Comparison of ENCODE assay signal across 8 cellular contexts in the genomic region with DNA sequence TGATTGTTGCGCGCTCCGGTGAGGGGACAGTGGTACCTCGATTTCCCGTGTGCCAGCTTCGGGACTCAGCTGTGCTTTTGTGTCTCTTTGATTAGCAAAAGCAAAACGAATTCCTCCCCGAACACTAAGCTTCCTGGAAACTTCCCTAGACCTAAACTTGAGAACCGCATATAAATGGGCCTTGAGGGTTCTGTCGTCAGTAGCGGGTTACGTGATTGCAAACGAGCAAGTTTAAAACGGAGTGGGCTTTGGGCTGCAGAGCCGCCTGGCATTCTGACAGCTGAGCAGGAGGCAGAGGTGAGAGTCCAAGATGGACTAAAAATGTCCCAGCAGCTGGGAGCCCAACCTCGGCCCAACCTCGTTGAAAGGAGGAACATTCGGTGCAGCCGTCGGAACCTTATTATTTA. TPM values are rescaled to one million over a fixed set of nuclear protein-coding genes. Genes with fewer than 3 reads are reported as not detected.
DNase-seq lines count a peak whose midpoint lies in the region; ATAC-seq and TF ChIP-seq lines count a peak whose summit lies in the region.

No MANE protein-coding gene starts in this region.

- TF ChIP-seq CTCF in SK-N-SH (IDR thresholded peaks at IDR 0.05) (no peak), dorsolateral prefrontal cortex (IDR thresholded peaks at IDR 0.05 in 54 of 56, conservative IDR thresholded peaks at IDR 0.05 in 2 of 56; ENCODE audit: low read depth in 1 of 56, partially characterized antibody in 56 of 56) (no peak), lower lobe of right lung (IDR thresholded peaks at IDR 0.05) (no peak), thoracic aorta (IDR thresholded peaks at IDR 0.05) (no peak)

- H3K4me1 ChIP-seq in BLaER1, result peaks cover 42% of the 10 kb centered on the region
- H3K4me1 ChIP-seq in SK-N-SH (ENCODE audit: control insufficient read depth in 1 of 2, insufficient read depth in 2 of 2, low read depth in 1 of 2, low read length in 1 of 2), result peaks cover 15 to 24% of the 10 kb centered on the region in 2 experiments; a peak in 3 of 4 replicates
- peaks cover 38% of the 10 kb centered on the region for H3K4me1 ChIP-seq in lower lobe of right lung
- peaks cover 28 to 61% of the 10 kb centered on the region in 2 donors for H3K4me1 ChIP-seq in thoracic aorta (ENCODE audit: control insufficient read depth in 1 of 2, low read depth in 2 of 2)

- intact Hi-C loops in dorsolateral prefrontal cortex (cut with DNase I), result loop anchor here in 1 of 2 donors (10.0 kb wide), 1 partner anchor 573 kb away; a partner anchor contains a TSS
- intact Hi-C loops in lower lobe of right lung (cut with DNase I), result no loop called here

- H3K27ac ChIP-seq in BLaER1 (peak overlapping the region; percentile 93), SK-N-SH (ENCODE audit: low read depth in 2 of 2, low read length in 1 of 2) (peak overlapping the region in 1 of 2 experiments; percentile 73; a peak in 3 of 4 replicates), dorsolateral prefrontal cortex (peak overlapping the region; percentile 79 to 100 (median 96)), lower lobe of right lung (peak overlapping the region; percentile 94), thoracic aorta (peak overlapping the region; percentile 84 to 96)

- peak overlapping the region; percentile 75; the same call in 1 of the 2 replicates for H2AFZ ChIP-seq in SK-N-SH (ENCODE audit: low read depth)

- H3K9me3 ChIP-seq in BLaER1 (no peaks in the 10 kb centered on the region), SK-N-SH (no peaks in the 10 kb centered on the region), lower lobe of right lung (no peaks in the 10 kb centered on the region), thoracic aorta (no peaks in the 10 kb centered on the region)

- H3K4me3 ChIP-seq in BLaER1 (peak overlapping the region; percentile 83), SK-N-SH (ENCODE audit: low read depth in 2 of 2, low read length in 1 of 2) (peak overlapping the region; percentile 83 to 89), dorsolateral prefrontal cortex (peak overlapping the region; percentile 38 to 93 (median 84)), lower lobe of right lung (peak overlapping the region; percentile 69), thoracic aorta (peak overlapping the region; percentile 75)

- peak; percentile 17 for DNase-seq in SK-N-SH
- peak in 6 of 10 donors; percentile 21 to 44 (median 28) for DNase-seq in dorsolateral prefrontal cortex
- DNase-seq in lower lobe of right lung, result peak; percentile 58
- DNase-seq in thoracic aorta (ENCODE audit: low spot score), result no peak
- DNase-seq in NCI-H82 (lab: John Stamatoyannopoulos, UW), result no peak

- 22% methylated on average over 20 of the region's 20 CpGs for WGBS in SK-N-SH (ENCODE audit: low lambda C conversion rate)

- no peak for TF ChIP-seq RAD21 in SK-N-SH (IDR thresholded peaks at IDR 0.05; ENCODE audit: low read length)

- H4K20me1 ChIP-seq in BLaER1, result peaks cover 51% of the 10 kb centered on the region
- H4K20me1 ChIP-seq in SK-N-SH (ENCODE audit: insufficient read depth), result no peaks in the 10 kb centered on the region

- TF ChIP-seq EP300 in SK-N-SH (IDR thresholded peaks at IDR 0.05; ENCODE audit: borderline replicate concordance in 1 of 2, low read depth in 1 of 2, low read length in 1 of 2), result no peak

- H3F3A ChIP-seq in SK-N-SH (replicated peaks; ENCODE audit: insufficient read depth), result peaks cover 14% of the 10 kb centered on the region

- H3K27me3 ChIP-seq in BLaER1, result peaks cover 98% of the 10 kb centered on the region
- H3K27me3 ChIP-seq in SK-N-SH (ENCODE audit: insufficient read depth), result no peaks in the 10 kb centered on the region
- no peaks in the 10 kb centered on the region for H3K27me3 ChIP-seq in dorsolateral prefrontal cortex
- H3K27me3 ChIP-seq in lower lobe of right lung (ENCODE audit: low read depth), result no peaks in the 10 kb centered on the region
- H3K27me3 ChIP-seq in thoracic aorta (replicated peaks; ENCODE audit: insufficient read depth), result no peaks in the 10 kb centered on the region

- H3K9me2 ChIP-seq in SK-N-SH, result no peaks in the 10 kb centered on the region

- H3K79me2 ChIP-seq in SK-N-SH (ENCODE audit: insufficient read depth), result peaks cover 46% of the 10 kb centered on the region

- H3K9ac ChIP-seq in BLaER1 (peak overlapping the region; percentile 89), SK-N-SH (peak overlapping the region; percentile 87)

- H3K36me3 ChIP-seq in BLaER1 (no peaks in the 10 kb centered on the region), SK-N-SH (replicated peaks in 1 of 2; ENCODE audit: control insufficient read depth in 1 of 2, insufficient read depth in 2 of 2, low read length in 1 of 2) (peaks cover 0 to 11% of the 10 kb centered on the region in 2 experiments), lower lobe of right lung (no peaks in the 10 kb centered on the region), thoracic aorta (no peaks in the 10 kb centered on the region)

- POLR2A ChIA-PET in SK-N-SH (lab: Yijun Ruan, JAX), result interaction anchor here (0.9 kb wide), 1 partner anchor 490 kb away, joined by 3 read pairs; no protein-coding TSS in a partner anchor

- H3K4me2 ChIP-seq in BLaER1, result peak overlapping the region; percentile 82
- peak overlapping the region; percentile 97 for H3K4me2 ChIP-seq in SK-N-SH

- ATAC-seq in GM21717 (IDR thresholded peaks at IDR 0.05; ENCODE audit: unreplicated experiment) (peak; percentile 5), lower lobe of right lung (peak; percentile 3 to 27), thoracic aorta (ENCODE audit: insufficient number of reproducible peaks, low FRiP score, low read depth) (peak; percentile 1), HG03342 (IDR thresholded peaks at IDR 0.05; ENCODE audit: unreplicated experiment) (no peak)

- CTCF ChIA-PET in SK-N-SH (lab: Yijun Ruan, JAX), result interaction anchor here (1.0 to 1.5 kb wide), 3 partner anchors 37 to 422 kb away, joined by 3 to 4 read pairs (median 3); no protein-coding TSS in a partner anchor

TF ChIP-seq in SK-N-SH, 30 proteins besides CTCF, POLR2A, EP300 and RAD21:
- TF ChIP-seq, protein P1, sequence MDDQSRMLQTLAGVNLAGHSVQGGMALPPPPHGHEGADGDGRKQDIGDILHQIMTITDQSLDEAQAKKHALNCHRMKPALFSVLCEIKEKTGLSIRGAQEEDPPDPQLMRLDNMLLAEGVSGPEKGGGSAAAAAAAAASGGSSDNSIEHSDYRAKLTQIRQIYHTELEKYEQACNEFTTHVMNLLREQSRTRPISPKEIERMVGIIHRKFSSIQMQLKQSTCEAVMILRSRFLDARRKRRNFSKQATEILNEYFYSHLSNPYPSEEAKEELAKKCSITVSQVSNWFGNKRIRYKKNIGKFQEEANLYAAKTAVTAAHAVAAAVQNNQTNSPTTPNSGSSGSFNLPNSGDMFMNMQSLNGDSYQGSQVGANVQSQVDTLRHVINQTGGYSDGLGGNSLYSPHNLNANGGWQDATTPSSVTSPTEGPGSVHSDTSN (IDR thresholded peaks at IDR 0.05), result no peak
- no peak for TF ChIP-seq TAF1 (IDR thresholded peaks at IDR 0.05; ENCODE audit: borderline replicate concordance, low read depth, low read length)

RNA-seq across cellular contexts. Expression of a gene that starts 1.2 kb away (rescaled TPM):
- 6.2 and 10.4 TPM in 2 replicates for polyA plus RNA-seq in SK-N-SH (2012; rRNA removed)
- 7.2 and 7.4 TPM in 2 replicates for polyA plus RNA-seq in SK-N-SH (2012; cell fraction: cytosol; rRNA removed)
- polyA plus RNA-seq in SK-N-SH (2012; cell fraction: nucleus; rRNA removed), result 10.6 and 21.8 TPM in 2 replicates
- total RNA-seq in dorsolateral prefrontal cortex (100 to 1,000 TPM in 4 of 120 experiments, 10 to 100 TPM in 116; 59.3 to 107 (median 81.7) TPM), lower lobe of right lung (72.8 TPM), thoracic aorta (10 to 100 TPM; 34.4 to 36.0 TPM)

Comparison
In these comparisons a context has a peak if more than half of its experiments do, and no peak if none do; other contexts are left out.
1. DNase-seq: peak in SK-N-SH (single experiment), dorsolateral prefrontal cortex (6 of 10) and lower lobe of right lung (single experiment); none in thoracic aorta (single experiment) and NCI-H82 (single experiment).
2. Peak in every context shown above with its lines, with median percentiles within 50 percentile points of each other: H3K4me3 ChIP-seq.